ENCODE assay signal across 2 cellular contexts in genomic region chr11:57379732-57380131, GRCh38.
TF ChIP-seq lines count a peak whose summit lies in the region.

No MANE protein-coding gene starts in this region.

TF ChIP-seq in IMR-90, 13 proteins besides CTCF, POLR2A, EP300 and RAD21:
- TF ChIP-seq MXI1 (IDR thresholded peaks at IDR 0.05; ENCODE audit: borderline replicate concordance, low read depth, low read length) (no peak), CEBPB (IDR thresholded peaks at IDR 0.05; ENCODE audit: low read depth, low read length) (no peak), RFX5 (IDR thresholded peaks at IDR 0.05; ENCODE audit: low read depth, low read length) (no peak), BHLHE40 (IDR thresholded peaks at IDR 0.05; ENCODE audit: low read depth, low read length) (no peak), USF2 (IDR thresholded peaks at IDR 0.05; ENCODE audit: low read depth, low read length) (no peak), MAZ (IDR thresholded peaks at IDR 0.05; ENCODE audit: borderline replicate concordance, low read depth, low read length) (no peak), MAFK (IDR thresholded peaks at IDR 0.05; ENCODE audit: low read depth, low read length) (no peak), ELK1 (IDR thresholded peaks at IDR 0.05; ENCODE audit: borderline replicate concordance, low read depth, low read length) (no peak), CHD1 (IDR thresholded peaks at IDR 0.05; ENCODE audit: low read depth, low read length) (no peak), FOS (IDR thresholded peaks at IDR 0.05; ENCODE audit: low read depth, low read length) (no peak), SMC3 (IDR thresholded peaks at IDR 0.05; ENCODE audit: low read depth, low read length) (no peak), NFE2L2 (IDR thresholded peaks at IDR 0.05; ENCODE audit: low read depth, low read length) (no peak)

TF ChIP-seq in K562, 482 proteins besides CTCF, POLR2A, EP300 and RAD21 (continues in another document):
- no peak for TF ChIP-seq GABPA (tag; conservative IDR thresholded peaks at IDR 0.05; ENCODE audit: low read depth)
- TF ChIP-seq ARID4B (CRISPR knock-in tag; IDR thresholded peaks at IDR 0.05) = 0 out of 2 replicates have a peak, but pooled peaks have one; percentile 47
- no peak for TF ChIP-seq PHTF2 (CRISPR knock-in tag; IDR thresholded peaks at IDR 0.05)
- no peak for TF ChIP-seq POLR2B (IDR thresholded peaks at IDR 0.05; ENCODE audit: low read depth, partially characterized antibody)
- no peak for TF ChIP-seq POLR3A (IDR thresholded peaks at IDR 0.05; ENCODE audit: borderline replicate concordance, extremely low read depth, insufficient read depth, insufficient read length)
- no peak for TF ChIP-seq STAT5A (IDR thresholded peaks at IDR 0.05; ENCODE audit: borderline replicate concordance, low read length)
- no peak for TF ChIP-seq NR1H2 (CRISPR knock-in tag; IDR thresholded peaks at IDR 0.05)
- no peak for TF ChIP-seq FIP1L1 (IDR thresholded peaks at IDR 0.05; ENCODE audit: low read depth, low read length, poor library complexity, severe bottlenecking)
- no peak for TF ChIP-seq TRIM28 (IDR thresholded peaks at IDR 0.05)
- TF ChIP-seq ESRRB (CRISPR knock-in tag; IDR thresholded peaks at IDR 0.05; ENCODE audit: borderline replicate concordance) = no peak
- TF ChIP-seq COPS2 (conservative IDR thresholded peaks at IDR 0.05) = no peak
- TF ChIP-seq CAMTA2 (CRISPR knock-in tag; conservative IDR thresholded peaks at IDR 0.05) = no peak
- peak; percentile 74 for TF ChIP-seq ZNF511 (CRISPR knock-in tag; IDR thresholded peaks at IDR 0.05)
- no peak for TF ChIP-seq BRD9 (IDR thresholded peaks at IDR 0.05; ENCODE audit: low read depth, partially characterized antibody)
- TF ChIP-seq CXXC5 (CRISPR knock-in tag; IDR thresholded peaks at IDR 0.05) = no peak
- TF ChIP-seq CREB1 (IDR thresholded peaks at IDR 0.05) = no peak
- TF ChIP-seq CREB1 (CRISPR knock-in tag; IDR thresholded peaks at IDR 0.05) = no peak
- no peak for TF ChIP-seq SREBF1 (IDR thresholded peaks at IDR 0.05; ENCODE audit: borderline replicate concordance, low read depth, low read length)
- TF ChIP-seq CEBPB (tag; IDR thresholded peaks at IDR 0.05) = no peak
- TF ChIP-seq EHMT2 (IDR thresholded peaks at IDR 0.05) = peak; percentile 99
- no peak for TF ChIP-seq MYNN (IDR thresholded peaks at IDR 0.05)
- no peak for TF ChIP-seq MYNN (CRISPR knock-in tag; IDR thresholded peaks at IDR 0.05)
- TF ChIP-seq ZNF717 (CRISPR knock-in tag; IDR thresholded peaks at IDR 0.05) = no peak
- no peak for TF ChIP-seq ZNF324 (CRISPR knock-in tag; IDR thresholded peaks at IDR 0.05)
- TF ChIP-seq NBN (IDR thresholded peaks at IDR 0.05; ENCODE audit: low read depth) = no peak
- TF ChIP-seq HNRNPLL (IDR thresholded peaks at IDR 0.05; ENCODE audit: low read depth, low read length, poor library complexity, severe bottlenecking) = no peak
- 0 out of 2 replicates have a peak, but pooled peaks have one; percentile 21 for TF ChIP-seq HCFC1 (IDR thresholded peaks at IDR 0.05; ENCODE audit: low read depth, low read length)
- TF ChIP-seq ERF (CRISPR knock-in tag; IDR thresholded peaks at IDR 0.05) = no peak
- no peak for TF ChIP-seq RREB1 (CRISPR knock-in tag; IDR thresholded peaks at IDR 0.05)
- no peak for TF ChIP-seq KLF10 (CRISPR knock-in tag; IDR thresholded peaks at IDR 0.05)
- TF ChIP-seq ATF7 (IDR thresholded peaks at IDR 0.05) = no peak
- TF ChIP-seq TAF7 (tag; IDR thresholded peaks at IDR 0.05) = no peak
- TF ChIP-seq RBBP5 (IDR thresholded peaks at IDR 0.05; ENCODE audit: borderline replicate concordance, insufficient read depth, low read length, poor library complexity, severe bottlenecking) = no peak
- no peak for TF ChIP-seq MCM2 (IDR thresholded peaks at IDR 0.05; ENCODE audit: low read depth)
- no peak for TF ChIP-seq SRSF1 (IDR thresholded peaks at IDR 0.05; ENCODE audit: low read depth, low read length)
- TF ChIP-seq HEY1 (CRISPR knock-in tag; IDR thresholded peaks at IDR 0.05; ENCODE audit: borderline replicate concordance) = no peak
- TF ChIP-seq ZNF830 (CRISPR knock-in tag; IDR thresholded peaks at IDR 0.05) = no peak
- no peak for TF ChIP-seq ZNF121 (CRISPR knock-in tag; conservative IDR thresholded peaks at IDR 0.05)
- TF ChIP-seq CHAMP1 (IDR thresholded peaks at IDR 0.05) = peak; percentile 74; the same call in 1 of the 2 replicates
- TF ChIP-seq ZNF592 (IDR thresholded peaks at IDR 0.05) = no peak
- no peak for TF ChIP-seq E2F6 (IDR thresholded peaks at IDR 0.05; ENCODE audit: borderline replicate concordance in 1 of 2, extremely low read depth in 1 of 2, insufficient read depth in 1 of 2, insufficient read length in 1 of 2, low read depth in 1 of 2, low read length in 1 of 2, poor library complexity in 1 of 2, severe bottlenecking in 1 of 2)
- peak in 1 of 2 experiments; percentile 25; a peak in 1 of 4 replicates for TF ChIP-seq HDAC1 (IDR thresholded peaks at IDR 0.05)
